ENCODE assay signal across 8 cellular contexts in genomic region chr1:116908821-116909510, GRCh38. TPM values are rescaled to one million over a fixed set of nuclear protein-coding genes. Genes with fewer than 3 reads are reported as not detected.
A peak's percentile ranks its signal among the peaks of the same experiment; 100 is the strongest.
DNase-seq lines count a peak whose midpoint lies in the region; ATAC-seq and TF ChIP-seq lines count a peak whose summit lies in the region.

No MANE protein-coding gene starts in this region.

- no peak for DNase-seq in cardiac muscle cell (ENCODE audit: low read depth in 1 of 2, low spot score in 1 of 2)
- no peak for DNase-seq in left cardiac atrium
- DNase-seq in breast epithelium (ENCODE audit: low spot score in 2 of 2): no peak
- DNase-seq in mesenchymal stem cell: no peak
- no peak for DNase-seq in upper lobe of left lung
- no peak for DNase-seq in pons (ENCODE audit: low spot score)
- DNase-seq in GOT3 (lab: John Stamatoyannopoulos, UW): no peak

- peak overlapping the region; percentile 55 for H2BK15ac ChIP-seq in mesenchymal stem cell (ENCODE audit: low read depth, poor library complexity, severe bottlenecking)

- H3K27ac ChIP-seq in cardiac muscle cell: peak overlapping the region; percentile 70
- peak overlapping the region; percentile 89 to 95 for H3K27ac ChIP-seq in breast epithelium
- no peak overlapping the region for H3K27ac ChIP-seq in mesenchymal stem cell (ENCODE audit: low read length, poor library complexity, severe bottlenecking)
- H3K27ac ChIP-seq in upper lobe of left lung: peak overlapping the region in 3 of 4 donors; percentile 63 to 81 (median 68)

- peaks cover 11% of the 10 kb centered on the region for H3K4me1 ChIP-seq in cardiac muscle cell (ENCODE audit: low read depth)
- H3K4me1 ChIP-seq in breast epithelium: no peaks in the 10 kb centered on the region
- H3K4me1 ChIP-seq in mesenchymal stem cell (ENCODE audit: control insufficient read depth, insufficient read depth, low read depth, low read length): peaks cover 13% of the 10 kb centered on the region
- peaks cover 5 to 16% (median 11%) of the 10 kb centered on the region in 4 donors for H3K4me1 ChIP-seq in upper lobe of left lung

- ATAC-seq in left cardiac atrium: no peak
- ATAC-seq in upper lobe of left lung (ENCODE audit: low FRiP score in 2 of 2): no peak
- ATAC-seq in GM19328 (IDR thresholded peaks at IDR 0.05; ENCODE audit: unreplicated experiment): no peak

- H2AK5ac ChIP-seq in mesenchymal stem cell (ENCODE audit: low read length, severe bottlenecking): peak overlapping the region; percentile 74

- no peak overlapping the region for H4K91ac ChIP-seq in mesenchymal stem cell (ENCODE audit: low read length)

- H3K18ac ChIP-seq in mesenchymal stem cell (ENCODE audit: low read depth in 1 of 2, low read length in 2 of 2): no peak overlapping the region

- peak overlapping the region; percentile 69 for H4K8ac ChIP-seq in mesenchymal stem cell (ENCODE audit: low read length)

- 68% methylated on average over 12 of the region's 13 CpGs for WGBS in mesenchymal stem cell
- WGBS in upper lobe of left lung, 2 donors: 89 to 91% methylated on average over 12 to 13 of the region's 13 CpGs

- H2BK120ac ChIP-seq in mesenchymal stem cell (ENCODE audit: low read depth, low read length): no peak overlapping the region

- H3K4me3 ChIP-seq in cardiac muscle cell (peak overlapping the region; percentile 79), breast epithelium (peak overlapping the region; percentile 76 to 93 (median 78)), mesenchymal stem cell (ENCODE audit: insufficient read depth in 1 of 2, low read depth in 1 of 2, low read length in 2 of 2) (peak overlapping the region; percentile 79 to 81), upper lobe of left lung (peak overlapping the region in 3 of 4 donors; percentile 68 to 74 (median 69))

- H3K4me2 ChIP-seq in mesenchymal stem cell (ENCODE audit: low read length, poor library complexity, severe bottlenecking): peak overlapping the region; percentile 93

- H2AFZ ChIP-seq in mesenchymal stem cell (ENCODE audit: low read depth, low read length): peak overlapping the region; percentile 79

- peak overlapping the region; percentile 83 for H3K9ac ChIP-seq in mesenchymal stem cell (ENCODE audit: low read length)

- H3K14ac ChIP-seq in mesenchymal stem cell (ENCODE audit: low read length in 2 of 2): no peak overlapping the region

- H3K27me3 ChIP-seq in cardiac muscle cell: no peaks in the 10 kb centered on the region
- no peaks in the 10 kb centered on the region for H3K27me3 ChIP-seq in breast epithelium
- H3K27me3 ChIP-seq in mesenchymal stem cell (ENCODE audit: control insufficient read depth in 1 of 2, insufficient read depth in 1 of 2, low read length in 2 of 2): peaks cover 0 to 8% of the 10 kb centered on the region in 2 experiments
- H3K27me3 ChIP-seq in upper lobe of left lung: peaks cover 0 to 7% (median 0%) of the 10 kb centered on the region in 4 donors

- no peak overlapping the region for H2BK5ac ChIP-seq in mesenchymal stem cell (ENCODE audit: low read depth, low read length, poor library complexity, severe bottlenecking)

- no peak for TF ChIP-seq CTCF in cardiac muscle cell (IDR thresholded peaks at IDR 0.05; ENCODE audit: low read depth, low read length)
- no peak for TF ChIP-seq CTCF in breast epithelium (IDR thresholded peaks at IDR 0.05)
- no peak for TF ChIP-seq CTCF in upper lobe of left lung (IDR thresholded peaks at IDR 0.05)

- peaks cover 20% of the 10 kb centered on the region for H3K79me1 ChIP-seq in mesenchymal stem cell (replicated peaks; ENCODE audit: low read length, poor library complexity, severe bottlenecking)

- no peak overlapping the region for H3K4ac ChIP-seq in mesenchymal stem cell (ENCODE audit: low read depth in 1 of 2, low read length in 2 of 2)

- H3K9me3 ChIP-seq in cardiac muscle cell (ENCODE audit: low read depth) (no peaks in the 10 kb centered on the region), breast epithelium (no peaks in the 10 kb centered on the region), mesenchymal stem cell (ENCODE audit: control insufficient read depth, low read length) (no peaks in the 10 kb centered on the region), upper lobe of left lung (no peaks in the 10 kb centered on the region)

- H2BK12ac ChIP-seq in mesenchymal stem cell (ENCODE audit: low read length in 2 of 2): peak overlapping the region in 1 of 2 experiments; percentile 15

- intact Hi-C loops in left cardiac atrium (cut with DNase I): no loop called here
- intact Hi-C loops in breast epithelium (cut with DNase I; ENCODE audit: low total_unique reads): no loop called here

- TF ChIP-seq POLR2A in breast epithelium (IDR thresholded peaks at IDR 0.05) (no peak), upper lobe of left lung (IDR thresholded peaks at IDR 0.05) (no peak)

- H3K23ac ChIP-seq in mesenchymal stem cell (ENCODE audit: low read length in 2 of 2): no peak overlapping the region

- H3K36me3 ChIP-seq in cardiac muscle cell: no peaks in the 10 kb centered on the region
- H3K36me3 ChIP-seq in breast epithelium: no peaks in the 10 kb centered on the region
- H3K36me3 ChIP-seq in mesenchymal stem cell (ENCODE audit: control insufficient read depth in 1 of 2, insufficient read depth in 2 of 2, low read depth in 1 of 2, low read length in 2 of 2): no peaks in the 10 kb centered on the region
- H3K36me3 ChIP-seq in upper lobe of left lung: no peaks in the 10 kb centered on the region

- TF ChIP-seq EP300 in upper lobe of left lung (IDR thresholded peaks at IDR 0.05): no peak

RNA-seq across cellular contexts. Expression of gene PTGFRN, which starts 0.8 kb away (rescaled TPM):
- total RNA-seq in cardiac muscle cell (69.7 and 72.4 TPM in 2 replicates), left cardiac atrium (100 to 1,000 TPM; 159 to 179 TPM), breast epithelium (10 to 100 TPM; 10.6 to 30.8 (median 24.3) TPM), upper lobe of left lung (10 to 100 TPM; 11.7 to 33.6 (median 20.1) TPM)
- polyA plus RNA-seq in cardiac muscle cell: 47.5 and 60.1 TPM in 2 replicates
- polyA plus RNA-seq in mesenchymal stem cell (2013, experiment 1 of 2): 73.6 TPM
- polyA plus RNA-seq in mesenchymal stem cell (2013, experiment 2 of 2): 75.7 TPM
